Comparison of ENCODE assay signal across 13 cellular contexts in the genomic region with DNA sequence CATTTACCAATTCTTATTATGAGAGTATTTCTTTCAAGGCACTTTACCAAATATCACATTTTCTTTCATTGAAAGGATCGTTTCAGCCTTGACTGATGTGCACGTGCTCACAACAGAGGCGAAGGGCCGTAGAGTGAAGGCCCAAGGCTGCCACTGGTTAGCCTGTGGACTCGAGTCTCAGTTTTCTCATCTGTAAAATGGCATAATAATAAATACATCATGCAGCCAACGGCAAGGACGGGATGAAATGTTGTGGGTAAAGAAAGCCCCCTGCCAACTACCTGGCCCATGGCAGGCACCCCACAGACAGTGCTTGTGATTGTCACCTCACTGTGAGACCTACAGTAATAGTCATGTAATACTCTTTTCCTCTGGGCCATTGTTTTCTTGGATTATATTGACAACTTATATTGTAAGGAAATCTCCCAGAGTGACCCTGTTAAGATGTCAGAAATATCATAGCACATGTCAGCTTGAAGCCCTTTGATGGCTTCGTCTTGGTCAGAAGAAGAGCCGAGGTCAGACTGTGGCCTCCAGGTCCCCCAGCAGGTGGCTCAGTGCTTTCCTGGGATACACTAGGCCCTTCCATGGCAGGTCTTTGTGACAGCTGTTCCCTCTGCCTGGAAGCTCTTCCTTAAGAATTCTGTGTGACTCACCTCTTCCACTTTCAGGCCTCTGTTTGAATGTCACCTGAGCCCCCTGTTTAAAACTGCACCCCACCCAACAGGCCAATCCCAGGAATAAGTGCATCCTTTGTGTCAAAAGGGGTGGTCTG. TPM values are rescaled to one million over a fixed set of nuclear protein-coding genes. Genes with fewer than 3 reads are reported as not detected.
A peak's percentile ranks its signal among the peaks of the same experiment; 100 is the strongest.
DNase-seq lines count a peak whose midpoint lies in the region; ATAC-seq and TF ChIP-seq lines count a peak whose summit lies in the region.
"Had no signal": no experiment of that assay in that cellular context is flagged by ENCODE, and none has a peak within 500 bp of the region (broad histone marks: within the 10 kb centered on the region; RNA-seq: fewer than 3 reads in every experiment).

No MANE protein-coding gene starts in this region.

- TF ChIP-seq POLR2A in transverse colon (IDR thresholded peaks at IDR 0.05) = no peak

- CTCF ChIA-PET in Panc1 (lab: Charles Lee) = interaction anchor here (1.0 kb wide), 1 partner anchor 47 kb away, joined by 6 read pairs; no protein-coding TSS in a partner anchor

- intact Hi-C loops in right cardiac atrium (cut with DNase I) = loop anchor here (5.0 to 10.0 kb wide), 6 partner anchors 42 to 143 kb away; no protein-coding TSS in a partner anchor
- intact Hi-C loops in Panc1 (cut with micrococcal nuclease; ENCODE audit: unreplicated experiment) = loop anchor here (2.0 kb wide), 1 partner anchor 143 kb away; no protein-coding TSS in a partner anchor
- intact Hi-C loops in transverse colon (cut with DNase I; ENCODE audit: low total_unique reads) = no loop called here

- peak; percentile 13 for TF ChIP-seq CTCF in cardiac muscle cell (IDR thresholded peaks at IDR 0.05; ENCODE audit: low read depth, low read length)
- peak; percentile 66 for TF ChIP-seq CTCF in Panc1 (IDR thresholded peaks at IDR 0.05)
- peak; percentile 9 for TF ChIP-seq CTCF in foreskin fibroblast (IDR thresholded peaks at IDR 0.05; ENCODE audit: low read depth, low read length)
- TF ChIP-seq CTCF in transverse colon (IDR thresholded peaks at IDR 0.05) = peak in 4 of 5 experiments; percentile 21 to 38 (median 28)

- in situ Hi-C loops in Panc1 (cut with HindIII; ENCODE audit: low pct_unique_long_range_greater_than_20kb, low sequenced_read_pairs) = no loop called here
- in situ Hi-C loops in transverse colon (cut with MboI; ENCODE audit: low pct_ligation_motif_present in 1 of 4, low pct_unique_long_range_greater_than_20kb in 1 of 4, low sequenced_read_pairs in 3 of 4) = no loop called here

- no TSS peak for BruUV-seq in Panc1 (replicated peaks; lab: Mats Ljungman, UMichigan)

- H3K27ac ChIP-seq in cardiac muscle cell (no peak overlapping the region), right cardiac atrium (ENCODE audit: low read length) (no peak overlapping the region), Panc1 (ENCODE audit: low read length) (no peak overlapping the region), transverse colon (no peak overlapping the region)
- H3K27ac ChIP-seq: epithelial cell of prostate, KMS-11 had no signal

- no peaks in the 10 kb centered on the region for H3K4me1 ChIP-seq in cardiac muscle cell (ENCODE audit: low read depth)
- peaks cover 5% of the 10 kb centered on the region for H3K4me1 ChIP-seq in right cardiac atrium (ENCODE audit: control insufficient read depth, insufficient read depth, low read length)
- peaks cover 11% of the 10 kb centered on the region for H3K4me1 ChIP-seq in Panc1 (ENCODE audit: control insufficient read depth, insufficient read depth, low read length)
- H3K4me1 ChIP-seq in transverse colon = peaks cover 0 to 26% (median 14%) of the 10 kb centered on the region in 4 donors

- ATAC-seq in right cardiac atrium (no peak), Panc1 (peak; percentile 85)
- ATAC-seq: T-cell had no signal

- 95% methylated on average over 9 of the region's 9 CpGs for WGBS in right cardiac atrium
- 91 to 93% methylated on average over 8 to 9 of the region's 9 CpGs for WGBS in transverse colon (ENCODE audit: low coverage in 1 of 2), 2 donors

- POLR2A ChIA-PET in Panc1 (lab: Charles Lee) = interaction anchor here (0.6 kb wide), 1 partner anchor 12 kb away, joined by 4 read pairs; no protein-coding TSS in a partner anchor

- DNase-seq in cardiac muscle cell (ENCODE audit: low read depth in 1 of 2, low spot score in 1 of 2) (peak in 1 of 2 donors; percentile 33), right cardiac atrium (no peak), Panc1 (ENCODE audit: low read depth, low spot score) (no peak), foreskin fibroblast (no peak), transverse colon (no peak), OCI-M2 (lab: John Stamatoyannopoulos, UW; ENCODE audit: unreplicated experiment) (no peak), hypothalamus (lab: John Stamatoyannopoulos, UW) (no peak), NCI-H510A treated with DMSO at 0.1 percent for 48 hours (lab: John Stamatoyannopoulos, UW) (no peak)
- DNase-seq: activated gamma-delta T cell treated with Interleukin-2 at 50 U/mL for 16 hours, T-cell had no signal

- H3K27me3 ChIP-seq in cardiac muscle cell = no peaks in the 10 kb centered on the region
- no peaks in the 10 kb centered on the region for H3K27me3 ChIP-seq in right cardiac atrium (ENCODE audit: control insufficient read depth, insufficient read depth)
- no peaks in the 10 kb centered on the region for H3K27me3 ChIP-seq in Panc1 (ENCODE audit: control insufficient read depth, insufficient read depth, low read length)
- H3K27me3 ChIP-seq in transverse colon = no peaks in the 10 kb centered on the region
- H3K27me3 ChIP-seq: tibial nerve had no signal

- H3K9me3 ChIP-seq in cardiac muscle cell (ENCODE audit: low read depth) = no peaks in the 10 kb centered on the region
- H3K9me3 ChIP-seq in right cardiac atrium (ENCODE audit: control insufficient read depth, low read length) = no peaks in the 10 kb centered on the region
- H3K9me3 ChIP-seq in Panc1 (ENCODE audit: control insufficient read depth, insufficient read depth, low read depth, low read length) = no peaks in the 10 kb centered on the region
- no peaks in the 10 kb centered on the region for H3K9me3 ChIP-seq in transverse colon
- H3K9me3 ChIP-seq: tibial nerve had no signal

- H3K4me3 ChIP-seq in cardiac muscle cell (no peak overlapping the region), right cardiac atrium (ENCODE audit: low read length) (no peak overlapping the region), Panc1 (ENCODE audit: low read depth in 2 of 2, low read length in 2 of 2) (no peak overlapping the region), foreskin fibroblast (ENCODE audit: low read depth in 1 of 2, low read length in 2 of 2) (no peak overlapping the region), transverse colon (no peak overlapping the region)
- H3K4me3 ChIP-seq: tibial nerve had no signal

- no peaks in the 10 kb centered on the region for H3K36me3 ChIP-seq in cardiac muscle cell
- no peaks in the 10 kb centered on the region for H3K36me3 ChIP-seq in Panc1 (ENCODE audit: control insufficient read depth, insufficient read depth, low read length)
- H3K36me3 ChIP-seq in transverse colon = no peaks in the 10 kb centered on the region
- H3K36me3 ChIP-seq: tibial nerve had no signal

- TF ChIP-seq EP300 in transverse colon (IDR thresholded peaks at IDR 0.05; ENCODE audit: low read depth) = no peak

RNA-seq across cellular contexts. Expression of gene FAM50B, which starts 36.3 kb away (rescaled TPM):
- 1.8 and 2.2 TPM in 2 replicates for total RNA-seq in cardiac muscle cell
- polyA plus RNA-seq in cardiac muscle cell = 2.1 and 2.6 TPM in 2 replicates
- 10 to 100 TPM; 14.0 to 25.3 (median 23.9) TPM for total RNA-seq in right cardiac atrium
- polyA plus RNA-seq in right cardiac atrium = 18.4 TPM
- total RNA-seq in Panc1 (2021; ENCODE audit: unreplicated experiment) = not detected
- polyA plus RNA-seq in Panc1 (2012; ENCODE audit: insufficient read length) = not detected
- 1 to 10 TPM in 3 of 4 donors, not detected in 1; 3.4 to 6.4 (median 5.2) TPM for total RNA-seq in transverse colon

Comparison
In these comparisons a context has a peak if more than half of its experiments do, and no peak if none do; other contexts are left out.
1. CTCF ChIP-seq: peak in every context shown above with its lines; median percentile 66 in Panc1; 28 in transverse colon; 13 in cardiac muscle cell; 9 in foreskin fibroblast.